In the genomic region with DNA sequence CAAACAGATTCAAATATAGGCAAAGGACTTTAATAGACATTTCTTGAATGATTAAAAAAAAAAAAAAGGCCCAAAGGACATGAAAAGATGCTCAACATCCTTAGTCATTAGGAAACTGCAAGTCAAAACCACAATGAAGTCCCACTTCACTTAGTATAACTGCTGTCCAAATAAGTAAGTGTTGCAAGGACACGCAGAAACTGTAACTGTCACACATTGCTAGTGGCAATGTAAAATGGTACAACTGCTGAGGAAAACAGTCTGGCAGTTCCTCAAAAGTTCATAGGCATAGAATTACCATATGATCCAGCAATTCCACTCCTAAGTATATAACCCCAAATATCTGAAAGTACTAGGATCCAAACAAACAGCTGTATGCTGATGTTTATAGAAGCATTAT, we compare ENCODE assay signal across 1 cellular context.
TF ChIP-seq lines count a peak whose summit lies in the region.

No MANE protein-coding gene starts in this region.

TF ChIP-seq in GM12878, 131 proteins besides CTCF, POLR2A, EP300 and RAD21 (continued from another document):
- TF ChIP-seq, protein P1, sequence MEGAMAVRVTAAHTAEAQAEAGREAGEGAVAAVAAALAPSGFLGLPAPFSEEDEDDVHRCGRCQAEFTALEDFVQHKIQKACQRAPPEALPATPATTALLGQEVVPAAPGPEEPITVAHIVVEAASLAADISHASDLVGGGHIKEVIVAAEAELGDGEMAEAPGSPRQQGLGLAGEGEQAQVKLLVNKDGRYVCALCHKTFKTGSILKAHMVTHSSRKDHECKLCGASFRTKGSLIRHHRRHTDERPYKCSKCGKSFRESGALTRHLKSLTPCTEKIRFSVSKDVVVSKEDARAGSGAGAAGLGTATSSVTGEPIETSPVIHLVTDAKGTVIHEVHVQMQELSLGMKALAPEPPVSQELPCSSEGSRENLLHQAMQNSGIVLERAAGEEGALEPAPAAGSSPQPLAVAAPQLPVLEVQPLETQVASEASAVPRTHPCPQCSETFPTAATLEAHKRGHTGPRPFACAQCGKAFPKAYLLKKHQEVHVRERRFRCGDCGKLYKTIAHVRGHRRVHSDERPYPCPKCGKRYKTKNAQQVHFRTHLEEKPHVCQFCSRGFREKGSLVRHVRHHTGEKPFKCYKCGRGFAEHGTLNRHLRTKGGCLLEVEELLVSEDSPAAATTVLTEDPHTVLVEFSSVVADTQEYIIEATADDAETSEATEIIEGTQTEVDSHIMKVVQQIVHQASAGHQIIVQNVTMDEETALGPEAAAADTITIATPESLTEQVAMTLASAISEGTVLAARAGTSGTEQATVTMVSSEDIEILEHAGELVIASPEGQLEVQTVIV (IDR thresholded peaks at IDR 0.05; ENCODE audit: borderline replicate concordance, partially characterized antibody): no peak
- TF ChIP-seq, protein P2, sequence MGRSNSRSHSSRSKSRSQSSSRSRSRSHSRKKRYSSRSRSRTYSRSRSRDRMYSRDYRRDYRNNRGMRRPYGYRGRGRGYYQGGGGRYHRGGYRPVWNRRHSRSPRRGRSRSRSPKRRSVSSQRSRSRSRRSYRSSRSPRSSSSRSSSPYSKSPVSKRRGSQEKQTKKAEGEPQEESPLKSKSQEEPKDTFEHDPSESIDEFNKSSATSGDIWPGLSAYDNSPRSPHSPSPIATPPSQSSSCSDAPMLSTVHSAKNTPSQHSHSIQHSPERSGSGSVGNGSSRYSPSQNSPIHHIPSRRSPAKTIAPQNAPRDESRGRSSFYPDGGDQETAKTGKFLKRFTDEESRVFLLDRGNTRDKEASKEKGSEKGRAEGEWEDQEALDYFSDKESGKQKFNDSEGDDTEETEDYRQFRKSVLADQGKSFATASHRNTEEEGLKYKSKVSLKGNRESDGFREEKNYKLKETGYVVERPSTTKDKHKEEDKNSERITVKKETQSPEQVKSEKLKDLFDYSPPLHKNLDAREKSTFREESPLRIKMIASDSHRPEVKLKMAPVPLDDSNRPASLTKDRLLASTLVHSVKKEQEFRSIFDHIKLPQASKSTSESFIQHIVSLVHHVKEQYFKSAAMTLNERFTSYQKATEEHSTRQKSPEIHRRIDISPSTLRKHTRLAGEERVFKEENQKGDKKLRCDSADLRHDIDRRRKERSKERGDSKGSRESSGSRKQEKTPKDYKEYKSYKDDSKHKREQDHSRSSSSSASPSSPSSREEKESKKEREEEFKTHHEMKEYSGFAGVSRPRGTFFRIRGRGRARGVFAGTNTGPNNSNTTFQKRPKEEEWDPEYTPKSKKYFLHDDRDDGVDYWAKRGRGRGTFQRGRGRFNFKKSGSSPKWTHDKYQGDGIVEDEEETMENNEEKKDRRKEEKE (IDR thresholded peaks at IDR 0.05): no peak
